ENCODE assay signal across 12 cellular contexts in the genomic region with DNA sequence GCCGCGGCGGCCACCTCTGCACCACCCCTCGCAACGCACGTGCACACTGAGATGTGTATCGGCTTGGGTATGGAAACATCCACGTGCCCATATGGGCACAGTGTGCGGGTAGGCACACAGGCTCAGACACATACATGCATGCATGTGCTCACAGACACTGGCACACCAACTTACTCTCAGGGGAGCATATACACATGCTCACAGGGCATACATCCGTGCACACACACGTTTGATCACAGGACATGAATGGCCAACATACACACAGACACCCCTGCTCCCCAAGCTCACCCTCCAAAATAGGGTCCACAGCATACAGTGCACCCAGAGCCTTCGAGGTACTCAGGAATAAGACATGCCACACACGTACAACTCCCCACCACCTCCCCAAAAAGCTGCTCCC. TPM values are rescaled to one million over a fixed set of nuclear protein-coding genes. Genes with fewer than 3 reads are reported as not detected.
DNase-seq lines count a peak whose midpoint lies in the region; ATAC-seq and TF ChIP-seq lines count a peak whose summit lies in the region.
"Had no signal": no experiment of that assay in that cellular context is flagged by ENCODE, and none has a peak within 500 bp of the region (broad histone marks: within the 10 kb centered on the region; RNA-seq: fewer than 3 reads in every experiment).

No MANE protein-coding gene starts in this region.

- no peak for DNase-seq in activated T-cell treated with anti-CD3 and anti-CD28 coated beads, Interleukin-2, amount 50 U/mL, for 4 hours
- DNase-seq in activated T-cell treated with anti-CD3 and anti-CD28 coated beads, Interleukin-2, amount 50 U/mL, for 48 hours = no peak
- no peak for DNase-seq in NT2/D1 (ENCODE audit: low read depth, low spot score)
- no peak for DNase-seq in suprapubic skin (ENCODE audit: low spot score in 2 of 2)
- no peak for DNase-seq in activated gamma-delta T cell treated with Interleukin-2 at 50 U/mL for 16 hours
- DNase-seq in HPDE6-E6E7 (ENCODE audit: extremely low spot score) = no peak
- DNase-seq: AML-193, SHP77 treated with DMSO at 0.1 percent for 48 hours had no signal

- no peak for TF ChIP-seq POLR2A in suprapubic skin (IDR thresholded peaks at IDR 0.05)

- peaks cover 2% of the 10 kb centered on the region for H3K4me1 Mint-ChIP-seq in activated T-cell treated with anti-CD3 and anti-CD28 coated beads, Interleukin-2, amount 50 U/mL, for 4 hours (ENCODE audit: low read depth)

- peak overlapping the region; percentile 46 for H3K4me3 ChIP-seq in NT2/D1 (ENCODE audit: insufficient read length, low read depth)
- peak overlapping the region; percentile 77 for H3K4me3 ChIP-seq in iPS-15b (ENCODE audit: low read depth, low read length)
- peak overlapping the region; percentile 37 for H3K4me3 ChIP-seq in suprapubic skin

- H3K27me3 Mint-ChIP-seq in activated T-cell treated with anti-CD3 and anti-CD28 coated beads, Interleukin-2, amount 50 U/mL, for 4 hours (ENCODE audit: low read depth) = peaks cover 34% of the 10 kb centered on the region

- peak; percentile 17 to 36 for ATAC-seq in activated T-cell treated with anti-CD3 and anti-CD28 coated beads, Interleukin-2, amount 50 U/mL, for 4 hours
- no peak for ATAC-seq in HG03565 (IDR thresholded peaks at IDR 0.05; ENCODE audit: unreplicated experiment)

- TF ChIP-seq EP300 in suprapubic skin (IDR thresholded peaks at IDR 0.05) = no peak

- H3K9ac ChIP-seq in NT2/D1 (ENCODE audit: insufficient read length, low read depth) = peak overlapping the region; percentile 80
- H3K9ac ChIP-seq in iPS-15b (ENCODE audit: low read depth, low read length) = peak overlapping the region; percentile 8

- WGBS in suprapubic skin = 11% methylated on average over 3 of the region's 13 CpGs

- no peak overlapping the region for H3K27ac ChIP-seq in suprapubic skin
- H3K27ac ChIP-seq: tibial nerve had no signal

- peaks cover 45% of the 10 kb centered on the region for H3K27me3 ChIP-seq in NT2/D1 (ENCODE audit: insufficient read depth, insufficient read length)
- H3K27me3 ChIP-seq in iPS-15b (ENCODE audit: control insufficient read depth, insufficient read depth, low read length) = peaks cover 71% of the 10 kb centered on the region
- H3K27me3 ChIP-seq in suprapubic skin = peaks cover 83% of the 10 kb centered on the region

- H3K4me1 ChIP-seq in NT2/D1 (ENCODE audit: insufficient read depth, insufficient read length) (peaks cover 23% of the 10 kb centered on the region), iPS-15b (ENCODE audit: control insufficient read depth, insufficient read depth, low read length) (peaks cover 13% of the 10 kb centered on the region), suprapubic skin (peaks cover 16% of the 10 kb centered on the region)

- TF ChIP-seq CTCF in suprapubic skin (IDR thresholded peaks at IDR 0.05) = no peak

- 0 out of 2 replicates have a peak, but pooled peaks cover 6% of the 10 kb centered on the region for H3K9me3 ChIP-seq in NT2/D1 (ENCODE audit: insufficient read depth, low read length)
- H3K9me3 ChIP-seq in iPS-15b (ENCODE audit: control insufficient read depth, insufficient read depth, low read length) = no peaks in the 10 kb centered on the region
- no peaks in the 10 kb centered on the region for H3K9me3 ChIP-seq in suprapubic skin
- H3K9me3 ChIP-seq: tibial nerve had no signal

- no peaks in the 10 kb centered on the region for H3K36me3 Mint-ChIP-seq in activated T-cell treated with anti-CD3 and anti-CD28 coated beads, Interleukin-2, amount 50 U/mL, for 4 hours (ENCODE audit: insufficient read depth)

- no peaks in the 10 kb centered on the region for H3K9me3 Mint-ChIP-seq in activated T-cell treated with anti-CD3 and anti-CD28 coated beads, Interleukin-2, amount 50 U/mL, for 4 hours

- H3K36me3 ChIP-seq in NT2/D1 (ENCODE audit: insufficient read depth, insufficient read length, low read length) = no peaks in the 10 kb centered on the region
- no peaks in the 10 kb centered on the region for H3K36me3 ChIP-seq in iPS-15b (ENCODE audit: control insufficient read depth, insufficient read depth, low read length)
- no peaks in the 10 kb centered on the region for H3K36me3 ChIP-seq in suprapubic skin
- H3K36me3 ChIP-seq: tibial nerve had no signal

- H3K4me3 Mint-ChIP-seq in activated T-cell treated with anti-CD3 and anti-CD28 coated beads, Interleukin-2, amount 50 U/mL, for 4 hours = peak overlapping the region; percentile 41

RNA-seq across cellular contexts. Expression of a gene that starts 52.9 kb away (rescaled TPM):
- not detected for total RNA-seq in activated T-cell treated with anti-CD3 and anti-CD28 coated beads, Interleukin-2, amount 50 U/mL, for 4 hours
- total RNA-seq in suprapubic skin = not detected
- total RNA-seq: renal cortical epithelial cell had no signal
